In the genomic region with DNA sequence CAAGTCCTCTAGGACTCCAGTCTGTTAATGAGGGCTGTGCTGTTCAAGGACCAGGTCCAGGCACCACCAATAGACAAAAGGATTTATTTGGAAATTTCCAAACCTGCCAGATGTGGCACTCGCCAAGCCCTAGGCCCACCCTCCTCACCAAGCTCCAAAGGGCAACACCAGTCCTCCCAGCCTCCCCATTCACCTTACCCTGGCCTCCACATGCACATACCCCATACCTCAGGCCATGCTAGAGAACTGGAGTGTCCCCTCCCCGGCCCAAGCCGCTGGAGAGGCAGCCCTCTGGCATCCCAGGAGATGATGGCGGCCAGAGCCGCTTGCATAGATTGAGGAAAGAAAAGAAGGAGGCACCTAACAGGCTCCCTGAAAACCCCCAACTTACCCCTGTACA, we compare ENCODE assay signal across 25 cellular contexts. TPM values are rescaled to one million over a fixed set of nuclear protein-coding genes. Genes with fewer than 3 reads are reported as not detected.
DNase-seq lines count a peak whose midpoint lies in the region; ATAC-seq and TF ChIP-seq lines count a peak whose summit lies in the region.
"Had no signal": no experiment of that assay in that cellular context is flagged by ENCODE, and none has a peak within 500 bp of the region (broad histone marks: within the 10 kb centered on the region; RNA-seq: fewer than 3 reads in every experiment).

No MANE protein-coding gene starts in this region.

- peaks cover 75% of the 10 kb centered on the region for H3K36me3 Mint-ChIP-seq in activated CD4-positive, alpha-beta T cell treated with anti-CD3 and anti-CD28 coated beads for 36 hours (ENCODE audit: low read depth)
- peaks cover 47 to 91% of the 10 kb centered on the region in 2 donors for H3K36me3 Mint-ChIP-seq in CD4-positive, alpha-beta memory T cell
- peaks cover 95% of the 10 kb centered on the region for H3K36me3 Mint-ChIP-seq in activated CD4-positive, alpha-beta memory T cell treated with anti-CD3 and anti-CD28 coated beads, Interleukin-2, amount 10 ng/mL, durations not matched to agents 7 days and 5 days (ENCODE audit: low read depth)
- peaks cover 74% of the 10 kb centered on the region for H3K36me3 Mint-ChIP-seq in endodermal cell (ENCODE audit: low read depth)

- peaks cover 63% of the 10 kb centered on the region for H3K4me1 ChIP-seq in CD4-positive, alpha-beta memory T cell (ENCODE audit: insufficient read depth, low read length)
- H3K4me1 ChIP-seq in endodermal cell (ENCODE audit: control insufficient read depth, insufficient read depth, low read length), result no peaks in the 10 kb centered on the region
- peaks cover 21% of the 10 kb centered on the region for H3K4me1 ChIP-seq in OCI-LY7 (ENCODE audit: insufficient read depth, low read length, poor library complexity, severe bottlenecking)

- no peak overlapping the region for H3K4me3 ChIP-seq in CD4-positive, alpha-beta memory T cell (ENCODE audit: low read length in 2 of 2)
- H3K4me3 ChIP-seq in endodermal cell (ENCODE audit: low read length), result no peak overlapping the region
- H3K4me3 ChIP-seq in OCI-LY7 (ENCODE audit: low read depth, low read length, poor library complexity, severe bottlenecking), result no peak overlapping the region
- H3K4me3 ChIP-seq: body of pancreas, psoas muscle had no signal

- no peaks in the 10 kb centered on the region for H3K9me3 ChIP-seq in CD4-positive, alpha-beta memory T cell (ENCODE audit: control insufficient read depth in 1 of 2, low read length in 2 of 2)
- H3K9me3 ChIP-seq in endodermal cell (ENCODE audit: control insufficient read depth, low read length) (no peaks in the 10 kb centered on the region), OCI-LY7 (ENCODE audit: low read length) (no peaks in the 10 kb centered on the region)
- H3K9me3 ChIP-seq: body of pancreas, psoas muscle had no signal

- POLR2A ChIA-PET in activated CD4-positive, alpha-beta T cell treated with anti-CD3 and anti-CD28 coated beads for 36 hours (lab: Charles Lee), result interaction anchor here (0.6 to 1.9 kb wide), 4 partner anchors 8 to 70 kb away, joined by 3 to 6 read pairs (median 4); no protein-coding TSS in a partner anchor
- POLR2A ChIA-PET in CD4-positive, alpha-beta memory T cell (lab: Charles Lee; ENCODE audit: partially characterized antibody), result interaction anchor here (0.9 to 12.7 kb wide), 5 partner anchors 7 to 314 kb away, joined by 4 to 129 read pairs (median 93); partner anchors contain the start of genes CCDC47, DDX42 and SMARCD2
- POLR2A ChIA-PET in activated CD4-positive, alpha-beta memory T cell treated with anti-CD3 and anti-CD28 coated beads, Interleukin-2, amount 10 ng/mL, durations not matched to agents 7 days and 5 days (lab: Charles Lee), result interaction anchor here (0.9 to 10.2 kb wide), 6 partner anchors 8 to 135 kb away, joined by 3 to 194 read pairs (median 4); partner anchors contain the start of genes CCDC47, DDX42 and SMARCD2
- POLR2A ChIA-PET in OCI-LY7 (lab: Charles Lee), result interaction anchor here (0.6 to 0.7 kb wide), 2 partner anchors 22 to 288 kb away, joined by 3 read pairs; no protein-coding TSS in a partner anchor

- no peak overlapping the region for H3K9ac ChIP-seq in endodermal cell (ENCODE audit: extremely low read depth, low read length, poor library complexity, severe bottlenecking)

- no TSS peak for BruUV-seq in OCI-LY7 (replicated peaks; lab: Mats Ljungman, UMichigan)

- TF ChIP-seq CTCF in endodermal cell (conservative IDR thresholded peaks at IDR 0.05), result no peak
- TF ChIP-seq CTCF in OCI-LY7 (conservative IDR thresholded peaks at IDR 0.05; ENCODE audit: low read length), result no peak

- no peaks in the 10 kb centered on the region for H3K9me3 Mint-ChIP-seq in activated CD4-positive, alpha-beta T cell treated with anti-CD3 and anti-CD28 coated beads for 36 hours (ENCODE audit: low read depth)
- peaks cover 0 to 3% (median 0%) of the 10 kb centered on the region in 8 donors for H3K9me3 Mint-ChIP-seq in CD4-positive, alpha-beta memory T cell
- H3K9me3 Mint-ChIP-seq in activated CD4-positive, alpha-beta memory T cell treated with anti-CD3 and anti-CD28 coated beads, Interleukin-2, amount 10 ng/mL, durations not matched to agents 7 days and 5 days, result no peaks in the 10 kb centered on the region
- H3K9me3 Mint-ChIP-seq in endodermal cell, result no peaks in the 10 kb centered on the region

- 94 to 100% methylated on average over 3 to 5 of the region's 5 CpGs for WGBS in endodermal cell (ENCODE audit: insufficient coverage in 1 of 2, insufficient read length in 1 of 2), 2 experiments

- no peak overlapping the region for H3K4me2 ChIP-seq in OCI-LY7 (ENCODE audit: low read length)

- peak overlapping the region; percentile 4 for H3K27ac ChIP-seq in CD4-positive, alpha-beta memory T cell (ENCODE audit: low read depth, low read length)
- H3K27ac ChIP-seq in endodermal cell (ENCODE audit: low read depth, low read length) (no peak overlapping the region), OCI-LY7 (ENCODE audit: low read depth, low read length, poor library complexity, severe bottlenecking) (no peak overlapping the region)
- H3K27ac ChIP-seq: body of pancreas, psoas muscle had no signal

- CTCF ChIA-PET in activated CD4-positive, alpha-beta T cell treated with anti-CD3 and anti-CD28 coated beads for 36 hours (lab: Charles Lee), result interaction anchor here (0.6 to 1.7 kb wide), 4 partner anchors 10 to 407 kb away, joined by 3 to 5 read pairs (median 3); partner anchors contain the start of genes CCDC47 and DDX42
- CTCF ChIA-PET in CD4-positive, alpha-beta memory T cell (lab: Charles Lee; ENCODE audit: partially characterized antibody), result interaction anchor here (1.2 to 5.3 kb wide), 3 partner anchors 8 to 59 kb away, joined by 4 to 37 read pairs (median 21); partner anchors contain the start of genes CCDC47 and DDX42
- CTCF ChIA-PET in activated CD4-positive, alpha-beta memory T cell treated with anti-CD3 and anti-CD28 coated beads, Interleukin-2, amount 10 ng/mL, durations not matched to agents 7 days and 5 days (lab: Charles Lee), result interaction anchor here (1.1 to 5.0 kb wide), 3 partner anchors 9 to 33 kb away, joined by 3 to 28 read pairs (median 27); partner anchors contain the start of gene SMARCD2
- CTCF ChIA-PET in OCI-LY7 (lab: Charles Lee; ENCODE audit: unreplicated experiment), result no interaction called here

- H2AFZ ChIP-seq in OCI-LY7 (ENCODE audit: low read length), result no peak overlapping the region

- intact Hi-C loops in activated CD4-positive, alpha-beta T cell treated with anti-CD3 and anti-CD28 coated beads for 36 hours (cut with DNase I, micrococcal nuclease), result loop anchor here in 1 of 2 experiments (10.0 kb wide), 1 partner anchor 277 kb away; the partner anchor contains the start of gene DCAF7
- intact Hi-C loops in CD4-positive, alpha-beta memory T cell (cut with micrococcal nuclease), result no loop called here
- intact Hi-C loops in OCI-LY7 (cut with micrococcal nuclease; ENCODE audit: unreplicated experiment), result no loop called here

- H3K27me3 ChIP-seq in CD4-positive, alpha-beta memory T cell (ENCODE audit: insufficient read depth, low read length), result no peaks in the 10 kb centered on the region
- H3K27me3 ChIP-seq in endodermal cell (ENCODE audit: control insufficient read depth, insufficient read depth, low read length, poor library complexity, severe bottlenecking), result no peaks in the 10 kb centered on the region
- H3K27me3 ChIP-seq: body of pancreas had no signal

- H4K20me1 ChIP-seq in OCI-LY7 (ENCODE audit: insufficient read depth, low read length), result no peaks in the 10 kb centered on the region

- H3K4me3 Mint-ChIP-seq in activated CD4-positive, alpha-beta T cell treated with anti-CD3 and anti-CD28 coated beads for 36 hours, result no peak overlapping the region
- peak overlapping the region in 7 of 8 donors; percentile 21 to 71 (median 36) for H3K4me3 Mint-ChIP-seq in CD4-positive, alpha-beta memory T cell
- H3K4me3 Mint-ChIP-seq in activated CD4-positive, alpha-beta memory T cell treated with anti-CD3 and anti-CD28 coated beads, Interleukin-2, amount 10 ng/mL, durations not matched to agents 7 days and 5 days, result no peak overlapping the region
- H3K4me3 Mint-ChIP-seq in endodermal cell, result no peak overlapping the region

- peak overlapping the region; percentile 67 for H3K27ac Mint-ChIP-seq in activated CD4-positive, alpha-beta T cell treated with anti-CD3 and anti-CD28 coated beads for 36 hours
- peak overlapping the region; percentile 55 to 84 (median 72) for H3K27ac Mint-ChIP-seq in CD4-positive, alpha-beta memory T cell
- peak overlapping the region; percentile 76 for H3K27ac Mint-ChIP-seq in activated CD4-positive, alpha-beta memory T cell treated with anti-CD3 and anti-CD28 coated beads, Interleukin-2, amount 10 ng/mL, durations not matched to agents 7 days and 5 days
- peak overlapping the region; percentile 74 for H3K27ac Mint-ChIP-seq in endodermal cell

- no peaks in the 10 kb centered on the region for H3K27me3 Mint-ChIP-seq in activated CD4-positive, alpha-beta T cell treated with anti-CD3 and anti-CD28 coated beads for 36 hours
- no peaks in the 10 kb centered on the region for H3K27me3 Mint-ChIP-seq in CD4-positive, alpha-beta memory T cell
- no peaks in the 10 kb centered on the region for H3K27me3 Mint-ChIP-seq in activated CD4-positive, alpha-beta memory T cell treated with anti-CD3 and anti-CD28 coated beads, Interleukin-2, amount 10 ng/mL, durations not matched to agents 7 days and 5 days
- no peaks in the 10 kb centered on the region for H3K27me3 Mint-ChIP-seq in endodermal cell (ENCODE audit: insufficient read depth)

- no peak for ATAC-seq in activated CD4-positive, alpha-beta T cell treated with anti-CD3 and anti-CD28 coated beads for 36 hours
- ATAC-seq: body of pancreas, psoas muscle, Right ventricle myocardium inferior had no signal

- peaks cover 48% of the 10 kb centered on the region for H3K4me1 Mint-ChIP-seq in activated CD4-positive, alpha-beta T cell treated with anti-CD3 and anti-CD28 coated beads for 36 hours
- peaks cover 43 to 76% (median 60%) of the 10 kb centered on the region in 4 donors for H3K4me1 Mint-ChIP-seq in CD4-positive, alpha-beta memory T cell
- H3K4me1 Mint-ChIP-seq in activated CD4-positive, alpha-beta memory T cell treated with anti-CD3 and anti-CD28 coated beads, Interleukin-2, amount 10 ng/mL, durations not matched to agents 7 days and 5 days, result peaks cover 60% of the 10 kb centered on the region
- H3K4me1 Mint-ChIP-seq in endodermal cell, result peaks cover 11% of the 10 kb centered on the region

- peaks cover 25% of the 10 kb centered on the region for H3K79me2 ChIP-seq in OCI-LY7 (ENCODE audit: insufficient read depth, low read depth, low read length)

- peaks cover 78% of the 10 kb centered on the region for H3K36me3 ChIP-seq in CD4-positive, alpha-beta memory T cell (ENCODE audit: insufficient read depth, low read length)
- H3K36me3 ChIP-seq in endodermal cell (ENCODE audit: control insufficient read depth, insufficient read depth, low read length) (peaks cover 67% of the 10 kb centered on the region), OCI-LY7 (ENCODE audit: insufficient read depth, low read length) (peaks cover 92% of the 10 kb centered on the region)

- no peaks in the 10 kb centered on the region for H3K9me2 ChIP-seq in OCI-LY7 (ENCODE audit: insufficient read depth, low read length)

- no peak for DNase-seq in activated CD4-positive, alpha-beta T cell treated with anti-CD3 and anti-CD28 coated beads for 36 hours
- no peak for DNase-seq in activated CD4-positive, alpha-beta T cell treated with anti-CD3 and anti-CD28 coated beads for 48 hours
- DNase-seq in CD4-positive, alpha-beta memory T cell, result no peak
- DNase-seq in activated CD4-positive, alpha-beta memory T cell treated with anti-CD3 and anti-CD28 coated beads, Interleukin-2, amount 10 ng/mL, durations not matched to agents 7 days and 5 days, result no peak
- DNase-seq in endodermal cell, result no peak
- no peak for DNase-seq in NCI-H748 treated with DMSO at 0.1 percent for 48 hours (lab: John Stamatoyannopoulos, UW)
- no peak for DNase-seq in stimulated activated CD4-positive, alpha-beta T cell treated with anti-CD3 and anti-CD28 coated beads, Interleukin-1b, Interleukin-23, amount 100 ng/mL, for 48 hours
- DNase-seq in OCI-LY7 (ENCODE audit: low spot score), result no peak
- DNase-seq: 8988T; activated effector memory CD4-positive, alpha-beta T cell treated with anti-CD3 and anti-CD28 coated beads, Interleukin-2, amount 50 U/mL, for 16 hours; body of pancreas; dermis blood vessel endothelial cell; mesendoderm; NCI-H2107; NCI-H524 treated with DMSO at 0.1 percent for 48 hours; psoas muscle; small intestine; stimulated activated CD4-positive, alpha-beta T cell treated with anti-CD3 and anti-CD28 coated beads, Interleukin-4, amount 100 ng/mL, for 1 hour had no signal

RNA-seq across cellular contexts. Expression of gene FTSJ3, which starts 4.6 kb away (rescaled TPM):
- 10 to 100 TPM; 52.1 to 61.2 TPM for total RNA-seq in activated CD4-positive, alpha-beta T cell treated with anti-CD3 and anti-CD28 coated beads for 36 hours
- total RNA-seq in CD4-positive, alpha-beta memory T cell, result 10 to 100 TPM; 62.1 to 62.2 TPM
- polyA plus RNA-seq in CD4-positive, alpha-beta memory T cell, result 10 to 100 TPM; 12.3 to 40.8 TPM
- 10 to 100 TPM; 38.9 to 43.8 TPM for total RNA-seq in activated CD4-positive, alpha-beta memory T cell treated with anti-CD3 and anti-CD28 coated beads, Interleukin-2, amount 10 ng/mL, durations not matched to agents 7 days and 5 days
- 10 to 100 TPM; 58.5 to 72.3 TPM for total RNA-seq in endodermal cell
- 34.3 TPM for polyA plus RNA-seq in endodermal cell (2013, experiment 1 of 2)
- 28.1 TPM for polyA plus RNA-seq in endodermal cell (2013, experiment 2 of 2)
- 32.4 and 43.0 TPM in 2 replicates for total RNA-seq in OCI-LY7 (2014; rRNA removed; shearing (Covaris generic))
- total RNA-seq in OCI-LY7 (2022), result 38.2 and 49.0 TPM in 2 replicates

RNA-seq across cellular contexts. Expression of gene PSMC5, which starts 4.8 kb away (rescaled TPM):
- total RNA-seq in activated CD4-positive, alpha-beta T cell treated with anti-CD3 and anti-CD28 coated beads for 36 hours, result 100 to 1,000 TPM in 1 of 2 experiments, 10 to 100 TPM in 1; 98.2 to 160 TPM
- 100 to 1,000 TPM; 121 TPM for total RNA-seq in CD4-positive, alpha-beta memory T cell
- polyA plus RNA-seq in CD4-positive, alpha-beta memory T cell, result 100 to 1,000 TPM; 188 to 227 TPM
- total RNA-seq in activated CD4-positive, alpha-beta memory T cell treated with anti-CD3 and anti-CD28 coated beads, Interleukin-2, amount 10 ng/mL, durations not matched to agents 7 days and 5 days, result 100 to 1,000 TPM; 152 to 162 TPM
- 100 to 1,000 TPM; 137 TPM for total RNA-seq in endodermal cell
- 119 TPM for polyA plus RNA-seq in endodermal cell (2013, experiment 1 of 2)
- polyA plus RNA-seq in endodermal cell (2013, experiment 2 of 2), result 111 TPM
- 32.6 and 42.7 TPM in 2 replicates for total RNA-seq in OCI-LY7 (2014; rRNA removed; shearing (Covaris generic))
- 80.0 and 105 TPM in 2 replicates for total RNA-seq in OCI-LY7 (2022)

RNA-seq across cellular contexts. Expression of gene SMARCD2, which starts 10.5 kb away (rescaled TPM):
- 100 to 1,000 TPM in 1 of 2 experiments, 10 to 100 TPM in 1; 100.0 to 101 TPM for total RNA-seq in activated CD4-positive, alpha-beta T cell treated with anti-CD3 and anti-CD28 coated beads for 36 hours
- 100 to 1,000 TPM; 113 to 114 TPM for total RNA-seq in CD4-positive, alpha-beta memory T cell
- polyA plus RNA-seq in CD4-positive, alpha-beta memory T cell, result 100 to 1,000 TPM in 1 of 2 donors, 10 to 100 TPM in 1; 80.4 to 125 TPM
- total RNA-seq in activated CD4-positive, alpha-beta memory T cell treated with anti-CD3 and anti-CD28 coated beads, Interleukin-2, amount 10 ng/mL, durations not matched to agents 7 days and 5 days, result 100 to 1,000 TPM; 150 to 152 TPM
- 10 to 100 TPM; 68.8 to 82.1 TPM for total RNA-seq in endodermal cell
- polyA plus RNA-seq in endodermal cell (2013, experiment 1 of 2), result 43.3 TPM
- polyA plus RNA-seq in endodermal cell (2013, experiment 2 of 2), result 43.8 TPM
- total RNA-seq in OCI-LY7 (2014; rRNA removed; shearing (Covaris generic)), result 112 and 120 TPM in 2 replicates
- 127 and 136 TPM in 2 replicates for total RNA-seq in OCI-LY7 (2022)

RNA-seq across cellular contexts. Expression of gene CSH2, which starts 41.5 kb away (rescaled TPM):
- total RNA-seq in activated CD4-positive, alpha-beta T cell treated with anti-CD3 and anti-CD28 coated beads for 36 hours, result not detected
- not detected for total RNA-seq in CD4-positive, alpha-beta memory T cell
- polyA plus RNA-seq in CD4-positive, alpha-beta memory T cell, result not detected
- not detected for total RNA-seq in activated CD4-positive, alpha-beta memory T cell treated with anti-CD3 and anti-CD28 coated beads, Interleukin-2, amount 10 ng/mL, durations not matched to agents 7 days and 5 days
- total RNA-seq in endodermal cell (under 1 TPM in 1 of 2 donors, not detected in 1; 0.57 TPM), OCI-LY7 (2022) (not detected in 2 replicates)
- polyA plus RNA-seq in endodermal cell (2013, experiment 1 of 2), result not detected
- polyA plus RNA-seq in endodermal cell (2013, experiment 2 of 2), result not detected
- not detected in 2 replicates for total RNA-seq in OCI-LY7 (2014; rRNA removed; shearing (Covaris generic))
- total RNA-seq: body of pancreas, dermis blood vessel endothelial cell, epithelial cell of proximal tubule, frontal cortex, H4, psoas muscle, Right ventricle myocardium inferior, subcutaneous adipose tissue, ureter had no signal
- polyA plus RNA-seq: neural cell, psoas muscle, small intestine had no signal

RNA-seq across cellular contexts. Expression of gene GH2, which starts 49.7 kb away (rescaled TPM):
- total RNA-seq in activated CD4-positive, alpha-beta T cell treated with anti-CD3 and anti-CD28 coated beads for 36 hours, result not detected
- not detected for total RNA-seq in CD4-positive, alpha-beta memory T cell
- polyA plus RNA-seq in CD4-positive, alpha-beta memory T cell, result not detected
- not detected for total RNA-seq in activated CD4-positive, alpha-beta memory T cell treated with anti-CD3 and anti-CD28 coated beads, Interleukin-2, amount 10 ng/mL, durations not matched to agents 7 days and 5 days
- total RNA-seq in endodermal cell, result under 1 TPM; 0.42 to 0.49 TPM
- not detected for polyA plus RNA-seq in endodermal cell (2013, experiment 1 of 2)
- polyA plus RNA-seq in endodermal cell (2013, experiment 2 of 2), result not detected
- total RNA-seq in OCI-LY7 (2014; rRNA removed; shearing (Covaris generic)), result not detected in 2 replicates
- not detected in 2 replicates for total RNA-seq in OCI-LY7 (2022)
- total RNA-seq: body of pancreas, dermis blood vessel endothelial cell, epithelial cell of proximal tubule, frontal cortex, H4, psoas muscle, Right ventricle myocardium inferior, subcutaneous adipose tissue, ureter had no signal
- polyA plus RNA-seq: neural cell, psoas muscle, small intestine had no signal

Comparison
In these comparisons a context has a peak if more than half of its experiments do, and no peak if none do; other contexts are left out.
1. H3K4me3 Mint-ChIP-seq: peak in CD4-positive, alpha-beta memory T cell (7 of 8); none in activated CD4-positive, alpha-beta T cell treated with anti-CD3 and anti-CD28 coated beads for 36 hours (single experiment), activated CD4-positive, alpha-beta memory T cell treated with anti-CD3 and anti-CD28 coated beads, Interleukin-2, amount 10 ng/mL, durations not matched to agents 7 days and 5 days (single experiment) and endodermal cell (single experiment).
2. Peak in every context shown above with its lines, with median percentiles within 50 percentile points of each other: H3K27ac Mint-ChIP-seq.